Comparison of ENCODE assay signal across 18 cellular contexts in genomic region chr3:139322346-139322745, GRCh38. TPM values are rescaled to one million over a fixed set of nuclear protein-coding genes. Genes with fewer than 3 reads are reported as not detected.
DNase-seq lines count a peak whose midpoint lies in the region; ATAC-seq and TF ChIP-seq lines count a peak whose summit lies in the region.
"Had no signal": no experiment of that assay in that cellular context is flagged by ENCODE, and none has a peak within 500 bp of the region (broad histone marks: within the 10 kb centered on the region; RNA-seq: fewer than 3 reads in every experiment).

No MANE protein-coding gene starts in this region.

- peak overlapping the region; percentile 3 for H3K9ac ChIP-seq in Loucy (ENCODE audit: low read depth, low read length, poor library complexity, severe bottlenecking)
- H3K9ac ChIP-seq: BLaER1 treated with 17β-estradiol and CSF1 and Interleukin-3, amounts not matched to agents 10 nM and 100 nM had no signal

- no peak overlapping the region for H3K27ac ChIP-seq in CD8-positive, alpha-beta T cell (ENCODE audit: low read depth, low read length)
- H3K27ac ChIP-seq: 22Rv1; A549; BLaER1 treated with 17β-estradiol and CSF1 and Interleukin-3, amounts not matched to agents 10 nM and 100 nM; C4-2B had no signal

- no peak overlapping the region for H3K4me2 ChIP-seq in Loucy (ENCODE audit: low read depth, low read length, poor library complexity, severe bottlenecking)
- H3K4me2 ChIP-seq: A549; BLaER1 treated with 17β-estradiol and CSF1 and Interleukin-3, amounts not matched to agents 10 nM and 100 nM had no signal

- H3K9me3 ChIP-seq in Loucy (ENCODE audit: insufficient read depth, low read depth, low read length), result no peaks in the 10 kb centered on the region
- H3K9me3 ChIP-seq in CD8-positive, alpha-beta T cell (ENCODE audit: low read length), result no peaks in the 10 kb centered on the region
- H3K9me3 ChIP-seq: A549, Caco-2 had no signal

- no peaks in the 10 kb centered on the region for H4K20me1 ChIP-seq in Loucy (ENCODE audit: insufficient read depth, low read length, poor library complexity, severe bottlenecking)
- H4K20me1 ChIP-seq: BLaER1 treated with 17β-estradiol and CSF1 and Interleukin-3, amounts not matched to agents 10 nM and 100 nM had no signal

- DNase-seq in cardiac septum (ENCODE audit: low spot score), result peak; percentile 39
- no peak for DNase-seq in Right ventricle myocardium inferior (ENCODE audit: missing footprints)
- peak; percentile 65 for DNase-seq in mesenteric fat pad (ENCODE audit: low spot score)
- no peak for DNase-seq in CD8-positive, alpha-beta T cell
- DNase-seq: AML-193; Caco-2; Calu3; CD4-positive, alpha-beta memory T cell; CD4-positive, CD25-positive, alpha-beta regulatory T cell; DMS79 treated with DMSO at 0.1 percent for 48 hours; GF-D8 had no signal

- ATAC-seq in Right ventricle myocardium inferior (no peak), HG03097 (IDR thresholded peaks at IDR 0.05; ENCODE audit: low FRiP score, unreplicated experiment) (no peak)
- no peak for ATAC-seq in CD8-positive, alpha-beta T cell
- ATAC-seq: A549 had no signal

- no peaks in the 10 kb centered on the region for H3K4me1 Mint-ChIP-seq in CD8-positive, alpha-beta T cell (ENCODE audit: low read depth)
- H3K4me1 Mint-ChIP-seq: B cell; CD4-positive, alpha-beta memory T cell; CD4-positive, CD25-positive, alpha-beta regulatory T cell had no signal

- intact Hi-C loops in cardiac septum (cut with DNase I), result no loop called here
- intact Hi-C loops in Right ventricle myocardium inferior (cut with DNase I), result no loop called here
- intact Hi-C loops in CD8-positive, alpha-beta T cell (cut with DNase I, micrococcal nuclease), result no loop called here

- H3K9me3 Mint-ChIP-seq in CD8-positive, alpha-beta T cell, result no peaks in the 10 kb centered on the region
- H3K9me3 Mint-ChIP-seq: CD4-positive, alpha-beta memory T cell had no signal

- H2AFZ ChIP-seq in Loucy (ENCODE audit: low read length), result peak overlapping the region; percentile 67; the same call in 1 of the 2 replicates

- no peak overlapping the region for H3K4me3 ChIP-seq in Loucy (ENCODE audit: low read length, poor library complexity, severe bottlenecking)
- no peak overlapping the region for H3K4me3 ChIP-seq in CD8-positive, alpha-beta T cell (ENCODE audit: low read depth, low read length)
- H3K4me3 ChIP-seq: A549; BLaER1 treated with 17β-estradiol and CSF1 and Interleukin-3, amounts not matched to agents 10 nM and 100 nM had no signal

- H3K27ac Mint-ChIP-seq in CD8-positive, alpha-beta T cell, result no peak overlapping the region
- H3K27ac Mint-ChIP-seq: B cell; CD4-positive, alpha-beta memory T cell; CD4-positive, CD25-positive, alpha-beta regulatory T cell had no signal

- H3K4me1 ChIP-seq in Loucy (ENCODE audit: insufficient read depth, low read length, poor library complexity, severe bottlenecking), result peaks cover 19% of the 10 kb centered on the region
- H3K4me1 ChIP-seq in CD8-positive, alpha-beta T cell (ENCODE audit: insufficient read depth, low read length), result no peaks in the 10 kb centered on the region

- no peaks in the 10 kb centered on the region for H3K36me3 Mint-ChIP-seq in CD8-positive, alpha-beta T cell
- H3K36me3 Mint-ChIP-seq: CD4-positive, alpha-beta memory T cell; CD4-positive, CD25-positive, alpha-beta regulatory T cell had no signal

- H3K27me3 ChIP-seq in Loucy (ENCODE audit: insufficient read depth, low read length, poor library complexity, severe bottlenecking), result no peaks in the 10 kb centered on the region
- no peaks in the 10 kb centered on the region for H3K27me3 ChIP-seq in CD8-positive, alpha-beta T cell (ENCODE audit: insufficient read depth, low read length)
- H3K27me3 ChIP-seq: BLaER1 treated with 17β-estradiol and CSF1 and Interleukin-3, amounts not matched to agents 10 nM and 100 nM had no signal

- no peaks in the 10 kb centered on the region for H3K9me2 ChIP-seq in Loucy (replicated peaks; ENCODE audit: low read depth, low read length)

- no peak overlapping the region for H3K4me3 Mint-ChIP-seq in CD8-positive, alpha-beta T cell
- H3K4me3 Mint-ChIP-seq: B cell; CD4-positive, alpha-beta memory T cell; CD4-positive, CD25-positive, alpha-beta regulatory T cell had no signal

- no peak for TF ChIP-seq CTCF in Loucy (conservative IDR thresholded peaks at IDR 0.05; ENCODE audit: low read length)
- no peak for TF ChIP-seq CTCF in CD8-positive, alpha-beta T cell (IDR thresholded peaks at IDR 0.05)

- CTCF ChIA-PET in CD8-positive, alpha-beta T cell (lab: Charles Lee), result no interaction called here

- H3K27me3 Mint-ChIP-seq in CD8-positive, alpha-beta T cell (ENCODE audit: low read depth), result peaks cover 9% of the 10 kb centered on the region

- no peaks in the 10 kb centered on the region for H3F3A ChIP-seq in Loucy (ENCODE audit: low read depth)

- H3K79me2 ChIP-seq in Loucy (ENCODE audit: insufficient read depth, low read length), result no peaks in the 10 kb centered on the region

- H3K36me3 ChIP-seq in Loucy (ENCODE audit: insufficient read depth, low read length), result no peaks in the 10 kb centered on the region
- H3K36me3 ChIP-seq in CD8-positive, alpha-beta T cell (ENCODE audit: insufficient read depth, low read length), result no peaks in the 10 kb centered on the region
- H3K36me3 ChIP-seq: BLaER1 treated with 17β-estradiol and CSF1 and Interleukin-3, amounts not matched to agents 10 nM and 100 nM had no signal

- POLR2A ChIA-PET in CD8-positive, alpha-beta T cell (lab: Charles Lee), result no interaction called here

RNA-seq across cellular contexts. Expression of gene MRPS22, which starts 21.5 kb away (rescaled TPM):
- total RNA-seq in cardiac septum (67.6 TPM), Right ventricle myocardium inferior (87.3 TPM), mesenteric fat pad (37.6 TPM)
- 10 to 100 TPM; 55.4 to 57.6 TPM for total RNA-seq in CD8-positive, alpha-beta T cell

Comparison
In these comparisons a context has a peak if more than half of its experiments do, and no peak if none do; other contexts are left out.
1. DNase-seq: peak in cardiac septum (single experiment) and mesenteric fat pad (single experiment); none in Right ventricle myocardium inferior (single experiment) and CD8-positive, alpha-beta T cell (0 of 7).